8 cellular contexts compared by ENCODE assay signal in genomic region chr7:127651556-127652332, GRCh38. TPM values are rescaled to one million over a fixed set of nuclear protein-coding genes. Genes with fewer than 3 reads are reported as not detected.
DNase-seq lines count a peak whose midpoint lies in the region; ATAC-seq and TF ChIP-seq lines count a peak whose summit lies in the region.

TSS of gene SND1 (plus strand) at chr7:127652194. CDS start at chr7:127652374, 180 bp downstream.

- no peaks in the 10 kb centered on the region for H3K9me3 Mint-ChIP-seq in Calu3 (ENCODE audit: low read depth, unreplicated experiment)

- CTCF ChIA-PET in Calu3 (lab: Charles Lee) = no interaction called here

- H3K4me3 Mint-ChIP-seq in Calu3 (ENCODE audit: low read depth, unreplicated experiment) = no peak within 1 kb of the TSS

- H3K36me3 ChIP-seq in HUES64 (ENCODE audit: insufficient read depth, low read length) (peaks cover 8% of the 10 kb centered on the region; the same call in 1 of the 2 replicates), OCI-LY1 (ENCODE audit: insufficient read depth, low read length) (peaks cover 23% of the 10 kb centered on the region)

- H3K27ac ChIP-seq in HUES64 (ENCODE audit: low read depth, low read length) (peak within 1 kb of the TSS; percentile 90), OCI-LY1 (ENCODE audit: low read depth, low read length, poor library complexity, severe bottlenecking) (peak within 1 kb of the TSS; percentile 15)

- in situ Hi-C loops in endometrial microvascular endothelial cells (cut with HindIII; ENCODE audit: inconsistent ontology term, low pct_unique_long_range_greater_than_20kb, low sequenced_read_pairs) = no loop called here

- peak; percentile 96 for ATAC-seq in GM21447 (IDR thresholded peaks at IDR 0.05; ENCODE audit: unreplicated experiment)

- H3K9ac ChIP-seq in HUES64 (ENCODE audit: low read depth, low read length) (peak within 1 kb of the TSS; percentile 95), OCI-LY1 (ENCODE audit: low read length) (peak within 1 kb of the TSS; percentile 78)

- no peaks in the 10 kb centered on the region for H3K9me2 ChIP-seq in OCI-LY1 (ENCODE audit: low read depth, low read length)

- H3K27me3 Mint-ChIP-seq in Calu3 (ENCODE audit: unreplicated experiment) = no peaks in the 10 kb centered on the region

- TF ChIP-seq CTCF in Calu3 (IDR thresholded peaks at IDR 0.05; ENCODE audit: unreplicated experiment) (no peak), OCI-LY1 (IDR thresholded peaks at IDR 0.05; ENCODE audit: low read length) (no peak)

- H3K4me3 ChIP-seq in HUES64 (ENCODE audit: low read length) = peak within 1 kb of the TSS; percentile 99
- H3K4me3 ChIP-seq in OCI-LY1 (ENCODE audit: low read depth, low read length, poor library complexity, severe bottlenecking) = peak within 1 kb of the TSS; percentile 72

- WGBS in HUES64 = under 1% methylated on average over 67 of the region's 67 CpGs

- H3K36me3 Mint-ChIP-seq in Calu3 (ENCODE audit: insufficient read depth, unreplicated experiment) = peaks cover 42% of the 10 kb centered on the region

- peaks cover 26% of the 10 kb centered on the region for H3K4me1 Mint-ChIP-seq in Calu3 (ENCODE audit: low read depth, unreplicated experiment)

- H3K9me3 ChIP-seq in HUES64 (ENCODE audit: insufficient read depth, low read depth, low read length) = no peaks in the 10 kb centered on the region
- no peaks in the 10 kb centered on the region for H3K9me3 ChIP-seq in OCI-LY1 (ENCODE audit: low read length)

- BruUV-seq in Calu3 (replicated peaks; lab: Mats Ljungman, UMichigan) = no TSS peak

- intact Hi-C loops in Calu3 (cut with micrococcal nuclease; ENCODE audit: unreplicated experiment) = no loop called here

- peak; percentile 98 for DNase-seq in Calu3
- DNase-seq in activated CD8-positive, alpha-beta memory T cell treated with anti-CD3 and anti-CD28 coated beads, Interleukin-2, amount 50 U/mL, for 4 hours = peak; percentile 98
- peak; percentile 99 for DNase-seq in mesenteric fat pad (ENCODE audit: low spot score)
- peak; percentile 98 to 99 for DNase-seq in stimulated activated CD8-positive, alpha-beta memory T cell treated with anti-CD3 and anti-CD28 coated beads, Interleukin-15, amount 100 ng/mL, for 4 hours (ENCODE audit: low read depth in 2 of 2)

- H3K27ac Mint-ChIP-seq in Calu3 (ENCODE audit: unreplicated experiment) = peak within 1 kb of the TSS; percentile 97

- H3K27me3 ChIP-seq in HUES64 (ENCODE audit: insufficient read depth, low read length) (no peaks in the 10 kb centered on the region), OCI-LY1 (ENCODE audit: insufficient read depth, low read length) (no peaks in the 10 kb centered on the region)

- H3K79me2 ChIP-seq in OCI-LY1 (ENCODE audit: insufficient read depth, low read length) = peaks cover 46% of the 10 kb centered on the region

- H3K4me2 ChIP-seq in OCI-LY1 (ENCODE audit: low read length) = peak within 1 kb of the TSS; percentile 93

- H2AFZ ChIP-seq in OCI-LY1 (ENCODE audit: low read length) = peak within 1 kb of the TSS; percentile 21

- H3K4me1 ChIP-seq in HUES64 (ENCODE audit: insufficient read depth, low read length) = peaks cover 39% of the 10 kb centered on the region
- H3K4me1 ChIP-seq in OCI-LY1 (ENCODE audit: insufficient read depth, low read length, severe bottlenecking) = peaks cover 42% of the 10 kb centered on the region

- H4K20me1 ChIP-seq in OCI-LY1 (ENCODE audit: insufficient read depth, low read length) = no peaks in the 10 kb centered on the region

- no peaks in the 10 kb centered on the region for H3F3A ChIP-seq in OCI-LY1 (ENCODE audit: insufficient read depth, low read length)

RNA-seq across cellular contexts. Expression of gene SND1, which starts in this region (rescaled TPM):
- total RNA-seq in Calu3 (2022) = 205 and 206 TPM in 2 replicates
- polyA plus RNA-seq in HUES64 (2013, experiment 1 of 2) = 123 TPM
- 130 TPM for polyA plus RNA-seq in HUES64 (2013, experiment 2 of 2)
- 223 TPM for total RNA-seq in endometrial microvascular endothelial cells (ENCODE audit: inconsistent ontology term)
- 193 TPM for total RNA-seq in mesenteric fat pad

Comparison
In these comparisons a context has a peak if more than half of its experiments do, and no peak if none do; other contexts are left out.
1. Peak in every context shown above with its lines: DNase-seq, ATAC-seq, H3K4me3 ChIP-seq and H3K27ac ChIP-seq.